9 cellular contexts compared by ENCODE assay signal in the genomic region with DNA sequence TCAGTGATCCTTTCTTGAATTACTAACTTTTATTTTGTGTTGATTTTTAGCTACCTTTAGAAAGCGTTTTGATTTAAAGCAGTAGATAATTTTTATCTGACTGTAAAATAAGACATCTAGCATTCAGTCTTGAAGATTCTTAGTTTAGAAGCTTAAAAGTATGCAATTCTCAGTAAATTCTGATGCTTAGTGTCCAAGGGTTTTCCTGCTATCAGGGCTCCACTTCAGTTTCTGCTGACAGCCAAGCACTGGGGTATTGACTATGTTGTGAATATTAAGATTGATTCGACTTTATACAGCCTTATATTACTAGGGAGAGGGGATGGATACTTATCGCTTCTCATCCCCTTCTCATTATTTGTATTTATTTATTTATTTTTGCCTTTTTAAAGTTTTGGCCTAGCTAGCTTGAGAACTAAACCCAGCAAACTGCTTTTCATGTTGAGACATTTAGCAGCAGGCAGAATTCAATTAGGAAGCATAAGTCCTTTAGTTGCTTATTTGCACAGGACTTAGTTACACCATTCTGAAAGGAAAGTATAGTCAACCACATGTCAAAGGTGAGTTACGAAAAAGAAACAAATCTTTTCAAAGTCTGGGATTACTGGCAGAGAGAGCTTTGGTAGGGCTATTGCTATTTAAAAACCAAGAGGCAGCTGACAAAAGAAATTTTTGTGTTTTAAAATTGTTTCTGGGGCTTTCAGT. TPM values are rescaled to one million over a fixed set of nuclear protein-coding genes. Genes with fewer than 3 reads are reported as not detected.
DNase-seq lines count a peak whose midpoint lies in the region; ATAC-seq and TF ChIP-seq lines count a peak whose summit lies in the region.
"Had no signal": no experiment of that assay in that cellular context is flagged by ENCODE, and none has a peak within 500 bp of the region (broad histone marks: within the 10 kb centered on the region; RNA-seq: fewer than 3 reads in every experiment).

No MANE protein-coding gene starts in this region.

- H3K14ac ChIP-seq in neuronal stem cell (ENCODE audit: low read length): no peak overlapping the region

- H3K4me2 ChIP-seq in neuronal stem cell (ENCODE audit: insufficient read depth, low read length, poor library complexity, severe bottlenecking): no peak overlapping the region

- peaks cover 0 to 43% of the 10 kb centered on the region in 2 donors for H3K36me3 ChIP-seq in neuronal stem cell (replicated peaks in 1 of 2; ENCODE audit: control insufficient read depth in 2 of 2, insufficient read depth in 2 of 2, low read length in 2 of 2)
- H3K36me3 ChIP-seq: gastrocnemius medialis had no signal

- no peak overlapping the region for H2BK5ac ChIP-seq in neuronal stem cell (ENCODE audit: low read length)

- DNase-seq in NCI-H82 (lab: John Stamatoyannopoulos, UW): peak; percentile 72
- peak; percentile 18 for DNase-seq in epithelial cell of esophagus (ENCODE audit: low read depth)
- peak; percentile 56 for DNase-seq in neuronal stem cell (ENCODE audit: low spot score)
- no peak for DNase-seq in GOT3 (lab: John Stamatoyannopoulos, UW)
- no peak for DNase-seq in NCI-H524 treated with DMSO at 0.1 percent for 48 hours (lab: John Stamatoyannopoulos, UW)
- DNase-seq in stimulated activated CD4-positive, alpha-beta T cell treated with anti-CD3 and anti-CD28 coated beads, Interleukin-15, amount 100 ng/mL, for 24 hours: no peak
- DNase-seq: gastrocnemius medialis had no signal

- H3K4ac ChIP-seq in neuronal stem cell (ENCODE audit: low read length): no peak overlapping the region

- H4K8ac ChIP-seq in neuronal stem cell (ENCODE audit: low read depth, low read length): no peak overlapping the region

- H3K79me1 ChIP-seq in neuronal stem cell (ENCODE audit: low read depth, low read length): peaks cover 6% of the 10 kb centered on the region

- no peak overlapping the region for H4K91ac ChIP-seq in neuronal stem cell (ENCODE audit: low read depth, low read length, poor library complexity)

- no peak overlapping the region for H2BK15ac ChIP-seq in neuronal stem cell (ENCODE audit: low read length)

- no peak overlapping the region for H3K27ac ChIP-seq in neuronal stem cell (replicated peaks; ENCODE audit: low read length)
- H3K27ac ChIP-seq: gastrocnemius medialis had no signal

- no peak overlapping the region for H3K18ac ChIP-seq in neuronal stem cell (ENCODE audit: low read length)

- H3K9ac ChIP-seq in neuronal stem cell (ENCODE audit: low read depth, low read length, poor library complexity): no peak overlapping the region

- no peak overlapping the region for H2AK5ac ChIP-seq in neuronal stem cell (ENCODE audit: low read depth, low read length)

- no peak for ATAC-seq in HG03439 (IDR thresholded peaks at IDR 0.05; ENCODE audit: unreplicated experiment)
- ATAC-seq: gastrocnemius medialis had no signal

- H2AFZ ChIP-seq in neuronal stem cell (ENCODE audit: low read length): no peak overlapping the region

- WGBS in neuronal stem cell (ENCODE audit: extremely low coverage in 2 of 2, insufficient read length in 2 of 2, insufficient replicate concordance in 1 of 2), 2 donors: no CpG with 5 or more reads among the region's 4 CpGs

- no peak overlapping the region for H2BK12ac ChIP-seq in neuronal stem cell (ENCODE audit: low read length)

- no peaks in the 10 kb centered on the region for H3K9me3 ChIP-seq in neuronal stem cell (replicated peaks in 1 of 2; ENCODE audit: control insufficient read depth in 2 of 2, insufficient read depth in 1 of 2, low read depth in 1 of 2, low read length in 2 of 2)
- H3K9me3 ChIP-seq: gastrocnemius medialis had no signal

- TF ChIP-seq CTCF in epithelial cell of esophagus (IDR thresholded peaks at IDR 0.05; ENCODE audit: insufficient read depth, low read depth, low read length, missing control alignments): no peak

- H3K27me3 ChIP-seq in neuronal stem cell (ENCODE audit: control insufficient read depth in 3 of 3, insufficient read depth in 3 of 3, low read depth in 1 of 3, low read length in 3 of 3): no peaks in the 10 kb centered on the region

- H3K4me3 ChIP-seq in GM08714 (ENCODE audit: low read length): peak overlapping the region; percentile 92
- peak overlapping the region; percentile 15 for H3K4me3 ChIP-seq in epithelial cell of esophagus (ENCODE audit: low read length)
- H3K4me3 ChIP-seq in neuronal stem cell (ENCODE audit: low read length in 2 of 2): peak overlapping the region in 1 of 2 donors; percentile 93
- H3K4me3 ChIP-seq: gastrocnemius medialis had no signal

- no peak overlapping the region for H2BK120ac ChIP-seq in neuronal stem cell (ENCODE audit: low read depth, low read length)

- no peak overlapping the region for H3K23ac ChIP-seq in neuronal stem cell (ENCODE audit: low read depth, low read length, poor library complexity)

- H3K4me1 ChIP-seq in neuronal stem cell (ENCODE audit: control insufficient read depth in 2 of 2, insufficient read depth in 1 of 2, low read depth in 1 of 2, low read length in 2 of 2): peaks cover 8 to 26% of the 10 kb centered on the region in 2 donors

RNA-seq across cellular contexts. Expression of a gene that starts 2.9 kb away (rescaled TPM):
- polyA plus RNA-seq in neuronal stem cell (2013, experiment 1 of 2): 48.8 TPM
- polyA plus RNA-seq in neuronal stem cell (2013, experiment 2 of 2): 53.4 TPM

RNA-seq across cellular contexts. Expression of a gene that starts 43.1 kb away (rescaled TPM):
- 52.6 TPM for polyA plus RNA-seq in neuronal stem cell (2013, experiment 1 of 2)
- 49.3 TPM for polyA plus RNA-seq in neuronal stem cell (2013, experiment 2 of 2)

Comparison
In these comparisons a context has a peak if more than half of its experiments do, and no peak if none do; other contexts are left out.
1. DNase-seq: peak in NCI-H82 (single experiment), epithelial cell of esophagus (single experiment) and neuronal stem cell (single experiment); none in GOT3 (single experiment), NCI-H524 treated with DMSO at 0.1 percent for 48 hours (single experiment) and stimulated activated CD4-positive, alpha-beta T cell treated with anti-CD3 and anti-CD28 coated beads, Interleukin-15, amount 100 ng/mL, for 24 hours (single experiment).